In genomic region chr16:609316-609715, GRCh38 we compare ENCODE assay signal across 25 cellular contexts. TPM values are rescaled to one million over a fixed set of nuclear protein-coding genes. Genes with fewer than 3 reads are reported as not detected.
A peak's percentile ranks its signal among the peaks of the same experiment; 100 is the strongest.
DNase-seq lines count a peak whose midpoint lies in the region; ATAC-seq and TF ChIP-seq lines count a peak whose summit lies in the region.
"Had no signal": no experiment of that assay in that cellular context is flagged by ENCODE, and none has a peak within 500 bp of the region (broad histone marks: within the 10 kb centered on the region; RNA-seq: fewer than 3 reads in every experiment).

No MANE protein-coding gene starts in this region.

- WGBS in heart right ventricle, 2 donors, result 87 to 90% methylated on average over 13 of the region's 13 CpGs
- 83% methylated on average over 13 of the region's 13 CpGs for WGBS in liver

- H3K9ac ChIP-seq in liver (ENCODE audit: low read depth in 1 of 2, low read length in 2 of 2), result peak overlapping the region in 1 of 2 donors; percentile 25

- H3K4me1 Mint-ChIP-seq in brain (peaks cover 7% of the 10 kb centered on the region), immature natural killer cell (peaks cover 5% of the 10 kb centered on the region in 2 donors)
- peaks cover 17 to 23% of the 10 kb centered on the region in 2 donors for H3K4me1 Mint-ChIP-seq in stimulated activated naive B cell treated with anti-CD40 and anti-IgM and Interleukin-4, amounts not matched to agents 10 μg/mL and 1 μg/mL and 100 μg/mL, for 72 hours

- H3K27me3 Mint-ChIP-seq in brain, result no peaks in the 10 kb centered on the region
- H3K27me3 Mint-ChIP-seq in stimulated activated naive B cell treated with anti-CD40 and anti-IgM and Interleukin-4, amounts not matched to agents 10 μg/mL and 1 μg/mL and 100 μg/mL, for 72 hours, result no peaks in the 10 kb centered on the region
- no peaks in the 10 kb centered on the region for H3K27me3 Mint-ChIP-seq in immature natural killer cell (ENCODE audit: low read depth in 3 of 3)

- H3K4me3 Mint-ChIP-seq in brain (no peak overlapping the region), immature natural killer cell (no peak overlapping the region)
- H3K4me3 Mint-ChIP-seq in stimulated activated naive B cell treated with anti-CD40 and anti-IgM and Interleukin-4, amounts not matched to agents 10 μg/mL and 1 μg/mL and 100 μg/mL, for 72 hours, result no peak overlapping the region
- H3K4me3 Mint-ChIP-seq: CD8-positive, alpha-beta memory T cell had no signal

- peaks cover 45% of the 10 kb centered on the region for H3K36me3 Mint-ChIP-seq in brain
- peaks cover 18 to 25% of the 10 kb centered on the region in 2 donors for H3K36me3 Mint-ChIP-seq in stimulated activated naive B cell treated with anti-CD40 and anti-IgM and Interleukin-4, amounts not matched to agents 10 μg/mL and 1 μg/mL and 100 μg/mL, for 72 hours
- no peaks in the 10 kb centered on the region for H3K36me3 Mint-ChIP-seq in immature natural killer cell

- intact Hi-C loops in Right ventricle myocardium inferior (cut with DNase I) (no loop called here), heart right ventricle (cut with DNase I) (no loop called here)

- H3K4me1 ChIP-seq in heart right ventricle, result peaks cover 0 to 6% (median 0%) of the 10 kb centered on the region in 9 donors
- peaks cover 2 to 17% (median 10%) of the 10 kb centered on the region in 4 donors for H3K4me1 ChIP-seq in liver (ENCODE audit: control insufficient read depth in 4 of 4, insufficient read depth in 4 of 4, low read length in 3 of 4)
- H3K4me1 ChIP-seq: SJSA1 had no signal

- H3K27ac ChIP-seq in heart right ventricle, result no peak overlapping the region
- peak overlapping the region; percentile 42 for H3K27ac ChIP-seq in liver (ENCODE audit: low read depth in 1 of 2, low read length in 2 of 2)
- H3K27ac ChIP-seq: SJSA1 had no signal

- peak overlapping the region in 3 of 5 experiments; percentile 34 to 77 (median 60) for H3K27ac Mint-ChIP-seq in brain
- H3K27ac Mint-ChIP-seq in stimulated activated naive B cell treated with anti-CD40 and anti-IgM and Interleukin-4, amounts not matched to agents 10 μg/mL and 1 μg/mL and 100 μg/mL, for 72 hours, result peak overlapping the region; percentile 25
- H3K27ac Mint-ChIP-seq in immature natural killer cell, result peak overlapping the region in 1 of 6 donors; percentile 17

- TF ChIP-seq RAD21 in liver (IDR thresholded peaks at IDR 0.05), result no peak

- H3K9me3 ChIP-seq in heart right ventricle (peaks cover 0 to 6% (median 0%) of the 10 kb centered on the region in 11 donors), liver (ENCODE audit: control insufficient read depth in 4 of 4, low read length in 3 of 4) (no peaks in the 10 kb centered on the region)
- H3K9me3 ChIP-seq: SJSA1 had no signal

- no peaks in the 10 kb centered on the region for H3K36me3 ChIP-seq in heart right ventricle
- H3K36me3 ChIP-seq in liver (ENCODE audit: control insufficient read depth in 4 of 4, insufficient read depth in 3 of 4, low read depth in 1 of 4, low read length in 3 of 4), result peaks cover 0 to 4% (median 2%) of the 10 kb centered on the region in 4 donors
- H3K36me3 ChIP-seq: SJSA1 had no signal

- H3K9me3 Mint-ChIP-seq in brain (peaks cover 0 to 29% (median 7%) of the 10 kb centered on the region in 5 experiments), immature natural killer cell (no peaks in the 10 kb centered on the region)
- peaks cover 0 to 3% of the 10 kb centered on the region in 2 donors for H3K9me3 Mint-ChIP-seq in stimulated activated naive B cell treated with anti-CD40 and anti-IgM and Interleukin-4, amounts not matched to agents 10 μg/mL and 1 μg/mL and 100 μg/mL, for 72 hours
- H3K9me3 Mint-ChIP-seq: CD8-positive, alpha-beta memory T cell had no signal

- H3K4me3 ChIP-seq in heart right ventricle (no peak overlapping the region), liver (ENCODE audit: low read depth in 1 of 3, low read length in 3 of 3) (no peak overlapping the region)
- H3K4me3 ChIP-seq: SJSA1 had no signal

- no peaks in the 10 kb centered on the region for H3K27me3 ChIP-seq in heart right ventricle
- no peaks in the 10 kb centered on the region for H3K27me3 ChIP-seq in liver (ENCODE audit: control insufficient read depth in 4 of 4, insufficient read depth in 4 of 4, low read length in 3 of 4)
- H3K27me3 ChIP-seq: SJSA1 had no signal

- no peak for ATAC-seq in Right ventricle myocardium inferior
- no peak for ATAC-seq in heart right ventricle
- no peak for ATAC-seq in stimulated activated naive B cell treated with anti-CD40 and anti-IgM and Interleukin-4, amounts not matched to agents 10 μg/mL and 1 μg/mL and 100 μg/mL, for 72 hours (replicated peaks)

- DNase-seq in Right ventricle myocardium inferior (ENCODE audit: missing footprints) (peak; percentile 3), heart right ventricle (no peak), nucleus accumbens (lab: John Stamatoyannopoulos, UW) (no peak), NCI-H2081 (lab: John Stamatoyannopoulos, UW) (no peak), immature natural killer cell (no peak)
- no peak for DNase-seq in stimulated activated naive B cell treated with anti-CD40 and anti-IgM and Interleukin-4, amounts not matched to agents 10 μg/mL and 1 μg/mL and 100 μg/mL, for 72 hours
- DNase-seq: 8988T; C1 segment of cervical spinal cord; CD8-positive, alpha-beta memory T cell; DMS 273 treated with DMSO at 0.1 percent for 48 hours; DMS79; EL; GF-D8; KBM-7; MV-4-11; NCI-H1105; NCI-H1436 treated with DMSO at 0.1 percent for 48 hours; NCI-H187 treated with DMSO at 0.1 percent for 48 hours; NCI-H446; NCI-H524 treated with DMSO at 0.1 percent for 48 hours; NCI-H774; Right ventricle myocardium superior had no signal

- TF ChIP-seq CTCF in heart right ventricle (IDR thresholded peaks at IDR 0.05) (no peak), brain (conservative IDR thresholded peaks at IDR 0.05) (no peak), liver (IDR thresholded peaks at IDR 0.05; ENCODE audit: low read depth, low read length, missing input control) (no peak)

TF ChIP-seq in liver, 16 proteins besides CTCF, POLR2A, EP300 and RAD21 (continues in another document):
- no peak for TF ChIP-seq HNF4A (conservative IDR thresholded peaks at IDR 0.05)
- TF ChIP-seq YY1 (IDR thresholded peaks at IDR 0.05), result no peak
- no peak for TF ChIP-seq FOXA2 (IDR thresholded peaks at IDR 0.05)
- TF ChIP-seq REST (IDR thresholded peaks at IDR 0.05), result no peak

RNA-seq across cellular contexts. Expression of gene RAB40C, which starts 19.4 kb away (rescaled TPM):
- total RNA-seq in Right ventricle myocardium inferior (8.8 TPM), heart right ventricle (10 to 100 TPM in 9 of 10 donors, 1 to 10 TPM in 1; 9.1 to 16.1 (median 12.1) TPM), liver (10 to 100 TPM in 1 of 2 donors, 1 to 10 TPM in 1; 7.7 to 11.0 TPM)
- polyA plus RNA-seq in heart right ventricle (10 to 100 TPM; 19.4 to 32.0 TPM), brain (ENCODE audit: insufficient read depth, low read depth, low replicate concordance) (41.1 TPM), liver (10 to 100 TPM in 1 of 2 donors, 1 to 10 TPM in 1; 6.1 to 10.7 TPM), immature natural killer cell (10 to 100 TPM in 1 of 3 donors, 1 to 10 TPM in 2; 4.6 to 17.5 (median 5.8) TPM)

RNA-seq across cellular contexts. Expression of gene WFIKKN1, which starts 21.5 kb away (rescaled TPM):
- total RNA-seq in Right ventricle myocardium inferior, result 0.16 TPM
- total RNA-seq in heart right ventricle, result under 1 TPM; 0.11 to 0.80 (median 0.27) TPM
- polyA plus RNA-seq in heart right ventricle, result under 1 TPM; 0.61 to 0.95 TPM
- polyA plus RNA-seq in brain (ENCODE audit: insufficient read depth, low read depth, low replicate concordance), result 1.4 TPM
- total RNA-seq in liver, result 1 to 10 TPM in 1 of 2 donors, under 1 TPM in 1; 0.67 to 1.2 TPM
- under 1 TPM; 0.19 to 0.24 TPM for polyA plus RNA-seq in liver
- under 1 TPM in 2 of 3 donors, not detected in 1; 0.17 to 0.19 TPM for polyA plus RNA-seq in immature natural killer cell

RNA-seq across cellular contexts. Expression of gene METTL26, which starts 26.8 kb away (rescaled TPM):
- total RNA-seq in Right ventricle myocardium inferior, result 53.5 TPM
- 10 to 100 TPM; 34.5 to 75.9 (median 43.8) TPM for total RNA-seq in heart right ventricle
- 100 to 1,000 TPM; 123 to 237 TPM for polyA plus RNA-seq in heart right ventricle
- polyA plus RNA-seq in brain (ENCODE audit: insufficient read depth, low read depth, low replicate concordance), result 191 TPM
- 10 to 100 TPM; 26.3 to 28.1 TPM for total RNA-seq in liver
- polyA plus RNA-seq in liver, result 10 to 100 TPM; 54.6 to 69.1 TPM
- polyA plus RNA-seq in immature natural killer cell, result 100 to 1,000 TPM in 1 of 3 donors, 10 to 100 TPM in 2; 89.3 to 128 (median 93.9) TPM

RNA-seq across cellular contexts. Expression of gene MCRIP2, which starts 32.3 kb away (rescaled TPM):
- 194 TPM for total RNA-seq in Right ventricle myocardium inferior
- 100 to 1,000 TPM in 4 of 10 donors, 10 to 100 TPM in 6; 68.8 to 152 (median 87.8) TPM for total RNA-seq in heart right ventricle
- polyA plus RNA-seq in heart right ventricle, result 100 to 1,000 TPM; 163 to 474 TPM
- polyA plus RNA-seq in brain (ENCODE audit: insufficient read depth, low read depth, low replicate concordance), result 22.6 TPM
- total RNA-seq in liver, result 10 to 100 TPM; 16.3 to 45.5 TPM
- polyA plus RNA-seq in liver, result 10 to 100 TPM; 77.4 to 97.3 TPM
- 10 to 100 TPM; 16.8 to 36.3 (median 22.8) TPM for polyA plus RNA-seq in immature natural killer cell

RNA-seq across cellular contexts. Expression of gene PIGQ, which starts 39.5 kb away (rescaled TPM):
- total RNA-seq in Right ventricle myocardium inferior, result 16.6 TPM
- total RNA-seq in heart right ventricle, result 10 to 100 TPM; 13.7 to 26.8 (median 19.2) TPM
- polyA plus RNA-seq in heart right ventricle, result 10 to 100 TPM; 35.3 to 43.7 TPM
- 75.8 TPM for polyA plus RNA-seq in brain (ENCODE audit: insufficient read depth, low read depth, low replicate concordance)
- total RNA-seq in liver, result 100 to 1,000 TPM in 1 of 2 donors, 10 to 100 TPM in 1; 16.8 to 144 TPM
- 10 to 100 TPM; 18.9 to 22.4 TPM for polyA plus RNA-seq in liver
- 10 to 100 TPM; 10.5 to 17.7 (median 12.6) TPM for polyA plus RNA-seq in immature natural killer cell

Comparison
In these comparisons a context has a peak if more than half of its experiments do, and no peak if none do; other contexts are left out.
1. H3K27ac ChIP-seq: peak in liver (2 of 2); none in heart right ventricle (0 of 10).